In genomic region chr7:4738711-4739527, GRCh38 we compare ENCODE assay signal across 9 cellular contexts. TPM values are rescaled to one million over a fixed set of nuclear protein-coding genes. Genes with fewer than 3 reads are reported as not detected.
DNase-seq lines count a peak whose midpoint lies in the region; ATAC-seq, FAIRE-seq and TF ChIP-seq lines count a peak whose summit lies in the region.
"Had no signal": no experiment of that assay in that cellular context is flagged by ENCODE, and none has a peak within 500 bp of the region (broad histone marks: within the 10 kb centered on the region; RNA-seq: fewer than 3 reads in every experiment).

No MANE protein-coding gene starts in this region.

- H3K9me2 ChIP-seq in PC-9 (ENCODE audit: insufficient read depth) (no peaks in the 10 kb centered on the region), Karpas-422 (replicated peaks; ENCODE audit: insufficient read depth, low read length) (no peaks in the 10 kb centered on the region)

- CTCF ChIA-PET in PC-9 (lab: Charles Lee) = no interaction called here

- DNase-seq in NCI-H1092 treated with DMSO at 0.1 percent for 48 hours (lab: John Stamatoyannopoulos, UW) = peak; percentile 50
- DNase-seq in NCI-H1092 (lab: John Stamatoyannopoulos, UW) = no peak
- peak in 1 of 2 experiments; percentile 68 for DNase-seq in PC-9
- peak; percentile 95 for DNase-seq in astrocyte of the spinal cord (ENCODE audit: low read depth, low spot score)
- DNase-seq in immature natural killer cell = no peak
- no peak for DNase-seq in GM12891 (ENCODE audit: insufficient read length, low spot score)
- DNase-seq in Karpas-422 = no peak

- intact Hi-C loops in PC-9 (cut with micrococcal nuclease; ENCODE audit: unreplicated experiment) = no loop called here

- in situ Hi-C loops in astrocyte of the spinal cord (cut with HindIII; ENCODE audit: low sequenced_read_pairs) = no loop called here

- H3K27ac Mint-ChIP-seq in immature natural killer cell = peak overlapping the region in 5 of 6 donors; percentile 30 to 86 (median 82)
- H3K27ac Mint-ChIP-seq in stimulated activated memory B cell treated with anti-CD40 and anti-IgM and Interleukin-4, amounts not matched to agents 10 μg/mL and 1 μg/mL and 100 μg/mL, for 72 hours = peak overlapping the region; percentile 82

- TSS peak; percentile 33 for BruUV-seq in PC-9 (replicated peaks; lab: Mats Ljungman, UMichigan)

- H4K20me1 ChIP-seq in PC-9 (ENCODE audit: insufficient read depth) = peaks cover 36% of the 10 kb centered on the region
- peaks cover 8% of the 10 kb centered on the region; the same call in 1 of the 2 replicates for H4K20me1 ChIP-seq in Karpas-422 (ENCODE audit: insufficient read depth, low read depth, low read length)

- no peak for TF ChIP-seq POLR2A in GM12891 (IDR thresholded peaks at IDR 0.05; ENCODE audit: low read depth, low read length)

- no peak for TF ChIP-seq CTCF in PC-9 (conservative IDR thresholded peaks at IDR 0.05)
- no peak for TF ChIP-seq CTCF in astrocyte of the spinal cord (IDR thresholded peaks at IDR 0.05; ENCODE audit: low read depth, low read length)

- peak overlapping the region; percentile 47 for H3K27ac ChIP-seq in PC-9
- H3K27ac ChIP-seq in Karpas-422 (ENCODE audit: low read length) = no peak overlapping the region
- H3K27ac ChIP-seq: 22Rv1 had no signal

- H3K4me3 ChIP-seq in PC-9 (no peak overlapping the region), astrocyte of the spinal cord (ENCODE audit: low read depth, low read length) (no peak overlapping the region), Karpas-422 (ENCODE audit: low read length) (no peak overlapping the region)

- no peaks in the 10 kb centered on the region for H3K9me3 Mint-ChIP-seq in immature natural killer cell
- no peaks in the 10 kb centered on the region for H3K9me3 Mint-ChIP-seq in stimulated activated memory B cell treated with anti-CD40 and anti-IgM and Interleukin-4, amounts not matched to agents 10 μg/mL and 1 μg/mL and 100 μg/mL, for 72 hours

- H2AFZ ChIP-seq in PC-9 (no peak overlapping the region), Karpas-422 (ENCODE audit: low read length) (no peak overlapping the region)

- H3K36me3 Mint-ChIP-seq in immature natural killer cell = peaks cover 3 to 12% (median 8%) of the 10 kb centered on the region in 3 donors
- peaks cover 49% of the 10 kb centered on the region for H3K36me3 Mint-ChIP-seq in stimulated activated memory B cell treated with anti-CD40 and anti-IgM and Interleukin-4, amounts not matched to agents 10 μg/mL and 1 μg/mL and 100 μg/mL, for 72 hours

- H3K4me2 ChIP-seq in PC-9 (0 out of 2 replicates have a peak overlapping the region, but pooled peaks have one; percentile 2), Karpas-422 (ENCODE audit: low read depth, low read length, poor library complexity, severe bottlenecking) (no peak overlapping the region)

- H3K9ac ChIP-seq in Karpas-422 (ENCODE audit: low read length) = no peak overlapping the region

- peaks cover 50 to 73% of the 10 kb centered on the region in 2 donors for H3K4me1 Mint-ChIP-seq in immature natural killer cell
- H3K4me1 Mint-ChIP-seq in stimulated activated memory B cell treated with anti-CD40 and anti-IgM and Interleukin-4, amounts not matched to agents 10 μg/mL and 1 μg/mL and 100 μg/mL, for 72 hours = peaks cover 55% of the 10 kb centered on the region

- peak overlapping the region in 3 of 5 donors; percentile 27 to 72 (median 36) for H3K4me3 Mint-ChIP-seq in immature natural killer cell
- no peak overlapping the region for H3K4me3 Mint-ChIP-seq in stimulated activated memory B cell treated with anti-CD40 and anti-IgM and Interleukin-4, amounts not matched to agents 10 μg/mL and 1 μg/mL and 100 μg/mL, for 72 hours

- ATAC-seq in stimulated activated memory B cell treated with anti-CD40 and anti-IgM and Interleukin-4, amounts not matched to agents 10 μg/mL and 1 μg/mL and 100 μg/mL, for 72 hours = no peak

- H3K79me2 ChIP-seq in PC-9 (ENCODE audit: low read depth) = peaks cover 86% of the 10 kb centered on the region
- H3K79me2 ChIP-seq in Karpas-422 (ENCODE audit: low read length) = peaks cover 77% of the 10 kb centered on the region

- no peak for FAIRE-seq in GM12891 (lab: Jason Lieb, UNC)

- H3K27me3 ChIP-seq in PC-9 (ENCODE audit: insufficient read depth, low read depth) = no peaks in the 10 kb centered on the region
- no peaks in the 10 kb centered on the region for H3K27me3 ChIP-seq in Karpas-422 (ENCODE audit: low read length)

- peaks cover 0 to 7% (median 4%) of the 10 kb centered on the region in 3 donors for H3K27me3 Mint-ChIP-seq in immature natural killer cell (ENCODE audit: low read depth in 3 of 3)
- no peaks in the 10 kb centered on the region for H3K27me3 Mint-ChIP-seq in stimulated activated memory B cell treated with anti-CD40 and anti-IgM and Interleukin-4, amounts not matched to agents 10 μg/mL and 1 μg/mL and 100 μg/mL, for 72 hours

- H3K4me1 ChIP-seq in PC-9 (replicated peaks; ENCODE audit: insufficient read depth) (peaks cover 27% of the 10 kb centered on the region), Karpas-422 (ENCODE audit: low read length) (peaks cover 10% of the 10 kb centered on the region)

- H3K9me3 ChIP-seq in PC-9 (ENCODE audit: insufficient read depth, low read depth) (no peaks in the 10 kb centered on the region), Karpas-422 (ENCODE audit: low read length) (no peaks in the 10 kb centered on the region)

- H3K36me3 ChIP-seq in PC-9 (ENCODE audit: low read depth) (peaks cover 23% of the 10 kb centered on the region), Karpas-422 (ENCODE audit: insufficient read depth, low read length) (no peaks in the 10 kb centered on the region)

- POLR2A ChIA-PET in PC-9 (lab: Charles Lee; ENCODE audit: unreplicated experiment) = interaction anchor here (0.6 kb wide), 2 partner anchors 321 to 1764 kb away, joined by 3 to 5 read pairs; no protein-coding TSS in a partner anchor

- peaks cover 30% of the 10 kb centered on the region for H3F3A ChIP-seq in PC-9 (ENCODE audit: insufficient read depth, low read depth)

TF ChIP-seq in GM12891, 5 proteins besides CTCF, POLR2A, EP300 and RAD21:
- TF ChIP-seq POLR2AphosphoS5 (IDR thresholded peaks at IDR 0.05; ENCODE audit: low read depth, low read length) = no peak

RNA-seq across cellular contexts. Expression of gene AP5Z1, which starts 36.5 kb away (rescaled TPM):
- total RNA-seq in PC-9 (2021) = 40.6 and 44.0 TPM in 2 replicates
- polyA plus RNA-seq in immature natural killer cell = 10 to 100 TPM; 36.7 to 64.2 (median 50.6) TPM
- 20.7 TPM for polyA plus RNA-seq in GM12891 (2012; ENCODE audit: low read depth, missing spikeins)
- total RNA-seq in Karpas-422 (2014; rRNA removed; shearing (Covaris generic); ENCODE audit: low replicate concordance) = 14.5 and 41.1 TPM in 2 replicates

RNA-seq across cellular contexts. Expression of gene FOXK1, which starts 56.8 kb away (rescaled TPM):
- 68.1 and 77.3 TPM in 2 replicates for total RNA-seq in PC-9 (2021)
- polyA plus RNA-seq in immature natural killer cell = 1 to 10 TPM; 1.1 to 3.4 (median 1.5) TPM
- polyA plus RNA-seq in GM12891 (2012; ENCODE audit: low read depth, missing spikeins) = 5.0 TPM
- total RNA-seq in Karpas-422 (2014; rRNA removed; shearing (Covaris generic); ENCODE audit: low replicate concordance) = 20.3 and 23.8 TPM in 2 replicates

Comparison
In these comparisons a context has a peak if more than half of its experiments do, and no peak if none do; other contexts are left out.
1. DNase-seq: peak in NCI-H1092 treated with DMSO at 0.1 percent for 48 hours (single experiment) and astrocyte of the spinal cord (single experiment); none in NCI-H1092 (single experiment), immature natural killer cell (0 of 3), GM12891 (single experiment) and Karpas-422 (single experiment).